ENCODE assay signal across 23 cellular contexts in genomic region chr5:74665823-74666222, GRCh38.
"Had no signal": no experiment of that assay in that cellular context is flagged by ENCODE, and none has a peak within 500 bp of the region (broad histone marks: within the 10 kb centered on the region; RNA-seq: fewer than 3 reads in every experiment).

No MANE protein-coding gene starts in this region.

- H3K9me3 ChIP-seq: colonic mucosa, left lung, prostate gland, right atrium auricular region, stomach, testis, tibial artery had no signal

- H3K4me3 ChIP-seq: colonic mucosa, left lung, prostate gland, right atrium auricular region, smooth muscle cell, stomach, testis, tibial artery had no signal

- H3K27ac ChIP-seq: colonic mucosa, left lung, prostate gland, right atrium auricular region, stomach, testis, tibial artery had no signal

- H3K27ac Mint-ChIP-seq: dendritic cell treated with granulocyte-macrophage colony-stimulating factor and Interleukin-4, amounts not matched to agents 40 ng/mL and 50 ng/mL, for 4 days; naive thymus-derived CD4-positive, alpha-beta T cell; stimulated activated effector memory CD8-positive, alpha-beta T cell treated with anti-CD3 and anti-CD28 coated beads, Interleukin-12 subunit alpha, Interleukin-12 subunit beta, amount 100 ng/mL, for 72 hours; type B pancreatic cell had no signal

- H3K27me3 ChIP-seq: colonic mucosa, left lung, right atrium auricular region, stomach, testis had no signal

- H3K36me3 Mint-ChIP-seq: stimulated activated effector memory CD8-positive, alpha-beta T cell treated with anti-CD3 and anti-CD28 coated beads, Interleukin-12 subunit alpha, Interleukin-12 subunit beta, amount 100 ng/mL, for 72 hours; type B pancreatic cell had no signal

- H3K9me3 Mint-ChIP-seq: dendritic cell treated with granulocyte-macrophage colony-stimulating factor and Interleukin-4, amounts not matched to agents 40 ng/mL and 50 ng/mL, for 4 days; nephron; stimulated activated effector memory CD8-positive, alpha-beta T cell treated with anti-CD3 and anti-CD28 coated beads, Interleukin-12 subunit alpha, Interleukin-12 subunit beta, amount 100 ng/mL, for 72 hours; type B pancreatic cell had no signal

- H3K27me3 Mint-ChIP-seq: type B pancreatic cell had no signal

- ATAC-seq: left cardiac atrium; left lung; naive thymus-derived CD4-positive, alpha-beta T cell; sciatic nerve; stimulated activated effector memory CD8-positive, alpha-beta T cell treated with anti-CD3 and anti-CD28 coated beads, Interleukin-12 subunit alpha, Interleukin-12 subunit beta, amount 100 ng/mL, for 72 hours had no signal

- DNase-seq: colonic mucosa; effector memory CD4-positive, alpha-beta T cell; left cardiac atrium; left lung; mesenchymal stem cell; midbrain; naive thymus-derived CD4-positive, alpha-beta T cell; nucleus accumbens; stimulated activated CD4-positive, alpha-beta T cell treated with anti-CD3 and anti-CD28 coated beads, Interleukin-12 subunit alpha, Interleukin-12 subunit beta, amount 100 ng/mL, for 4 hours; stimulated activated CD4-positive, alpha-beta T cell treated with anti-CD3 and anti-CD28 coated beads, Interleukin-2, amount 100 ng/mL, for 24 hours; stimulated activated CD4-positive, alpha-beta T cell treated with anti-CD3 and anti-CD28 coated beads, Interleukin-4, amount 100 ng/mL, for 24 hours; stimulated activated naive CD4-positive, alpha-beta T cell treated with Interleukin-2 at 50 U/mL for 16 hours; stomach; testis; tibial artery had no signal

- H3K4me1 Mint-ChIP-seq: naive thymus-derived CD4-positive, alpha-beta T cell; stimulated activated effector memory CD8-positive, alpha-beta T cell treated with anti-CD3 and anti-CD28 coated beads, Interleukin-12 subunit alpha, Interleukin-12 subunit beta, amount 100 ng/mL, for 72 hours had no signal

- H3K36me3 ChIP-seq: colonic mucosa, left lung, prostate gland, right atrium auricular region, stomach, tibial artery had no signal

- H3K4me3 Mint-ChIP-seq: dendritic cell treated with granulocyte-macrophage colony-stimulating factor and Interleukin-4, amounts not matched to agents 40 ng/mL and 50 ng/mL, for 4 days; naive thymus-derived CD4-positive, alpha-beta T cell; nephron; stimulated activated effector memory CD8-positive, alpha-beta T cell treated with anti-CD3 and anti-CD28 coated beads, Interleukin-12 subunit alpha, Interleukin-12 subunit beta, amount 100 ng/mL, for 72 hours; type B pancreatic cell had no signal
